24 cellular contexts compared by ENCODE assay signal in genomic region chr18:38575648-38576047, GRCh38.
A peak's percentile ranks its signal among the peaks of the same experiment; 100 is the strongest.
DNase-seq lines count a peak whose midpoint lies in the region; ATAC-seq and TF ChIP-seq lines count a peak whose summit lies in the region.
"Had no signal": no experiment of that assay in that cellular context is flagged by ENCODE, and none has a peak within 500 bp of the region (broad histone marks: within the 10 kb centered on the region; RNA-seq: fewer than 3 reads in every experiment).

No MANE protein-coding gene starts in this region.

- CTCF ChIA-PET in CD8-positive, alpha-beta T cell (lab: Charles Lee), result no interaction called here

- TF ChIP-seq CTCF in CD8-positive, alpha-beta T cell (IDR thresholded peaks at IDR 0.05), result no peak
- TF ChIP-seq CTCF in endodermal cell (conservative IDR thresholded peaks at IDR 0.05), result no peak
- TF ChIP-seq CTCF in transverse colon (IDR thresholded peaks at IDR 0.05), result no peak
- no peak for TF ChIP-seq CTCF in progenitor cell of endocrine pancreas (IDR thresholded peaks at IDR 0.05; ENCODE audit: unreplicated experiment)

- H3K36me3 ChIP-seq in CD4-positive, CD25-positive, alpha-beta regulatory T cell (ENCODE audit: control insufficient read depth, insufficient read depth, low read length), result no peaks in the 10 kb centered on the region
- H3K36me3 ChIP-seq in CD8-positive, alpha-beta T cell (ENCODE audit: insufficient read depth, low read length), result no peaks in the 10 kb centered on the region
- H3K36me3 ChIP-seq in endodermal cell (ENCODE audit: control insufficient read depth, insufficient read depth, low read length), result no peaks in the 10 kb centered on the region
- no peaks in the 10 kb centered on the region for H3K36me3 ChIP-seq in transverse colon
- H3K36me3 ChIP-seq: tibial nerve had no signal

- ATAC-seq in CD4-positive, CD25-positive, alpha-beta regulatory T cell (ENCODE audit: low read depth in 2 of 2), result peak; percentile 48 to 57
- peak; percentile 65 for ATAC-seq in CD8-positive, alpha-beta T cell
- peak; percentile 84 for ATAC-seq in activated naive CD8-positive, alpha-beta T cell treated with anti-CD3 and anti-CD28 coated beads, Interleukin-2, amount 50 U/mL, for 24 hours
- ATAC-seq: activated CD8-positive, alpha-beta memory T cell treated with anti-CD3 and anti-CD28 coated beads, Interleukin-2, amount 10 ng/mL, durations not matched to agents 7 days and 5 days; HCT116; psoas muscle; WTC11 had no signal

- H3K9me3 Mint-ChIP-seq in CD4-positive, CD25-positive, alpha-beta regulatory T cell, result peaks cover 0 to 8% (median 2%) of the 10 kb centered on the region in 7 donors
- H3K9me3 Mint-ChIP-seq in CD8-positive, alpha-beta T cell, result no peaks in the 10 kb centered on the region
- H3K9me3 Mint-ChIP-seq in T-helper 1 cell treated with Interleukin-12 subunit alpha and Interleukin-12 subunit beta and Interleukin-4 antibody, amounts not matched to agents 30 μg/mL and 1 μg/mL, for 36 hours, result peaks cover 5% of the 10 kb centered on the region
- no peaks in the 10 kb centered on the region for H3K9me3 Mint-ChIP-seq in activated naive CD8-positive, alpha-beta T cell treated with anti-CD3 and anti-CD28 coated beads, Interleukin-2, amount 50 U/mL, for 24 hours
- H3K9me3 Mint-ChIP-seq in endodermal cell, result no peaks in the 10 kb centered on the region
- H3K9me3 Mint-ChIP-seq in progenitor cell of endocrine pancreas (ENCODE audit: low read depth), result no peaks in the 10 kb centered on the region

- H3K27ac Mint-ChIP-seq in CD4-positive, CD25-positive, alpha-beta regulatory T cell, result peak overlapping the region; percentile 12 to 50 (median 45)
- H3K27ac Mint-ChIP-seq in CD8-positive, alpha-beta T cell, result peak overlapping the region; percentile 23
- peak overlapping the region; percentile 83 for H3K27ac Mint-ChIP-seq in T-helper 1 cell treated with Interleukin-12 subunit alpha and Interleukin-12 subunit beta and Interleukin-4 antibody, amounts not matched to agents 30 μg/mL and 1 μg/mL, for 36 hours
- H3K27ac Mint-ChIP-seq in activated naive CD8-positive, alpha-beta T cell treated with anti-CD3 and anti-CD28 coated beads, Interleukin-2, amount 50 U/mL, for 24 hours, result no peak overlapping the region
- H3K27ac Mint-ChIP-seq in endodermal cell (no peak overlapping the region), progenitor cell of endocrine pancreas (no peak overlapping the region)
- H3K27ac Mint-ChIP-seq: activated CD8-positive, alpha-beta memory T cell treated with anti-CD3 and anti-CD28 coated beads, Interleukin-2, amount 10 ng/mL, durations not matched to agents 7 days and 5 days; WTC11 had no signal

- H3K4me1 Mint-ChIP-seq in CD4-positive, CD25-positive, alpha-beta regulatory T cell, result peaks cover 9 to 43% (median 11%) of the 10 kb centered on the region in 4 donors
- peaks cover 31% of the 10 kb centered on the region for H3K4me1 Mint-ChIP-seq in CD8-positive, alpha-beta T cell (ENCODE audit: low read depth)
- peaks cover 20% of the 10 kb centered on the region for H3K4me1 Mint-ChIP-seq in T-helper 1 cell treated with Interleukin-12 subunit alpha and Interleukin-12 subunit beta and Interleukin-4 antibody, amounts not matched to agents 30 μg/mL and 1 μg/mL, for 36 hours (ENCODE audit: low read depth)
- peaks cover 23% of the 10 kb centered on the region for H3K4me1 Mint-ChIP-seq in activated naive CD8-positive, alpha-beta T cell treated with anti-CD3 and anti-CD28 coated beads, Interleukin-2, amount 50 U/mL, for 24 hours
- H3K4me1 Mint-ChIP-seq in endodermal cell (peaks cover 15% of the 10 kb centered on the region), progenitor cell of endocrine pancreas (ENCODE audit: low read depth) (no peaks in the 10 kb centered on the region)
- H3K4me1 Mint-ChIP-seq: activated CD8-positive, alpha-beta memory T cell treated with anti-CD3 and anti-CD28 coated beads, Interleukin-2, amount 10 ng/mL, durations not matched to agents 7 days and 5 days; CD14-positive monocyte; WTC11 had no signal

- H3K9ac ChIP-seq in endodermal cell (ENCODE audit: extremely low read depth, low read length, poor library complexity, severe bottlenecking), result no peak overlapping the region
- H3K9ac ChIP-seq: SK-N-SH had no signal

- DNase-seq in CD4-positive, CD25-positive, alpha-beta regulatory T cell, result peak in 2 of 3 donors; percentile 32 to 65
- DNase-seq in CD8-positive, alpha-beta T cell, result no peak
- no peak for DNase-seq in activated naive CD8-positive, alpha-beta T cell treated with anti-CD3 and anti-CD28 coated beads, Interleukin-2, amount 50 U/mL, for 24 hours
- DNase-seq in ecto neural progenitor cell (ENCODE audit: low spot score), result no peak
- no peak for DNase-seq in endodermal cell
- no peak for DNase-seq in transverse colon
- no peak for DNase-seq in progenitor cell of endocrine pancreas (ENCODE audit: low spot score, unreplicated experiment)
- DNase-seq: activated CD8-positive, alpha-beta memory T cell treated with anti-CD3 and anti-CD28 coated beads, Interleukin-2, amount 10 ng/mL, durations not matched to agents 7 days and 5 days; activated effector memory CD4-positive, alpha-beta T cell treated with anti-CD3 and anti-CD28 coated beads, Interleukin-2, amount 50 U/mL, for 16 hours; DMS153; dorsolateral prefrontal cortex; KG1; NCI-H1694 treated with DMSO at 0.1 percent for 48 hours; NCI-H526 treated with DMSO at 0.1 percent for 48 hours; psoas muscle; SK-N-SH; T1000 had no signal

- H3K36me3 Mint-ChIP-seq in CD4-positive, CD25-positive, alpha-beta regulatory T cell, result no peaks in the 10 kb centered on the region
- no peaks in the 10 kb centered on the region for H3K36me3 Mint-ChIP-seq in CD8-positive, alpha-beta T cell
- peaks cover 2% of the 10 kb centered on the region for H3K36me3 Mint-ChIP-seq in T-helper 1 cell treated with Interleukin-12 subunit alpha and Interleukin-12 subunit beta and Interleukin-4 antibody, amounts not matched to agents 30 μg/mL and 1 μg/mL, for 36 hours (ENCODE audit: low read depth)
- no peaks in the 10 kb centered on the region for H3K36me3 Mint-ChIP-seq in activated naive CD8-positive, alpha-beta T cell treated with anti-CD3 and anti-CD28 coated beads, Interleukin-2, amount 50 U/mL, for 24 hours (ENCODE audit: low read depth)
- H3K36me3 Mint-ChIP-seq in endodermal cell (ENCODE audit: low read depth), result no peaks in the 10 kb centered on the region
- H3K36me3 Mint-ChIP-seq in progenitor cell of endocrine pancreas (ENCODE audit: insufficient read depth), result no peaks in the 10 kb centered on the region
- H3K36me3 Mint-ChIP-seq: activated CD8-positive, alpha-beta memory T cell treated with anti-CD3 and anti-CD28 coated beads, Interleukin-2, amount 10 ng/mL, durations not matched to agents 7 days and 5 days; CD14-positive monocyte; WTC11 had no signal

- H3K27me3 ChIP-seq in CD4-positive, CD25-positive, alpha-beta regulatory T cell (ENCODE audit: control insufficient read depth, insufficient read depth, low read length), result no peaks in the 10 kb centered on the region
- no peaks in the 10 kb centered on the region for H3K27me3 ChIP-seq in CD8-positive, alpha-beta T cell (ENCODE audit: insufficient read depth, low read length)
- H3K27me3 ChIP-seq in endodermal cell (ENCODE audit: control insufficient read depth, insufficient read depth, low read length, poor library complexity, severe bottlenecking) (no peaks in the 10 kb centered on the region), transverse colon (no peaks in the 10 kb centered on the region)
- H3K27me3 ChIP-seq: hepatocyte, tibial nerve had no signal

- no peak for TF ChIP-seq EP300 in transverse colon (IDR thresholded peaks at IDR 0.05; ENCODE audit: low read depth)

- H3K9me3 ChIP-seq in CD4-positive, CD25-positive, alpha-beta regulatory T cell (ENCODE audit: control insufficient read depth in 2 of 2, low read length in 2 of 2), result no peaks in the 10 kb centered on the region
- no peaks in the 10 kb centered on the region for H3K9me3 ChIP-seq in CD8-positive, alpha-beta T cell (ENCODE audit: low read length)
- no peaks in the 10 kb centered on the region for H3K9me3 ChIP-seq in endodermal cell (ENCODE audit: control insufficient read depth, low read length)
- H3K9me3 ChIP-seq in transverse colon, result no peaks in the 10 kb centered on the region
- H3K9me3 ChIP-seq: psoas muscle, SK-N-SH, tibial nerve had no signal

- POLR2A ChIA-PET in CD8-positive, alpha-beta T cell (lab: Charles Lee), result no interaction called here

- intact Hi-C loops in CD8-positive, alpha-beta T cell (cut with DNase I, micrococcal nuclease), result loop anchor here in 1 of 2 experiments (5.0 to 10.0 kb wide), 2 partner anchors 369 to 1748 kb away; partner anchors contain the start of genes KIAA1328 and TPGS2
- intact Hi-C loops in transverse colon (cut with DNase I; ENCODE audit: low total_unique reads), result no loop called here

- peak overlapping the region; percentile 64 to 83 (median 74) for H3K4me3 Mint-ChIP-seq in CD4-positive, CD25-positive, alpha-beta regulatory T cell
- peak overlapping the region; percentile 53 for H3K4me3 Mint-ChIP-seq in CD8-positive, alpha-beta T cell
- peak overlapping the region; percentile 48 for H3K4me3 Mint-ChIP-seq in T-helper 1 cell treated with Interleukin-12 subunit alpha and Interleukin-12 subunit beta and Interleukin-4 antibody, amounts not matched to agents 30 μg/mL and 1 μg/mL, for 36 hours
- no peak overlapping the region for H3K4me3 Mint-ChIP-seq in activated naive CD8-positive, alpha-beta T cell treated with anti-CD3 and anti-CD28 coated beads, Interleukin-2, amount 50 U/mL, for 24 hours
- H3K4me3 Mint-ChIP-seq in endodermal cell, result no peak overlapping the region
- H3K4me3 Mint-ChIP-seq in progenitor cell of endocrine pancreas (ENCODE audit: low read depth), result no peak overlapping the region
- H3K4me3 Mint-ChIP-seq: activated CD8-positive, alpha-beta memory T cell treated with anti-CD3 and anti-CD28 coated beads, Interleukin-2, amount 10 ng/mL, durations not matched to agents 7 days and 5 days; CD14-positive monocyte; WTC11 had no signal

- H3K27ac ChIP-seq in CD4-positive, CD25-positive, alpha-beta regulatory T cell (ENCODE audit: insufficient read depth, low read length, poor library complexity, severe bottlenecking), result peak overlapping the region; percentile 45
- no peak overlapping the region for H3K27ac ChIP-seq in CD8-positive, alpha-beta T cell (ENCODE audit: low read depth, low read length)
- H3K27ac ChIP-seq in endodermal cell (ENCODE audit: low read depth, low read length) (no peak overlapping the region), transverse colon (no peak overlapping the region)
- H3K27ac ChIP-seq: dorsolateral prefrontal cortex, hepatocyte, psoas muscle, RWPE1, tibial nerve had no signal

- peak overlapping the region; percentile 8 for H3K4me3 ChIP-seq in CD4-positive, CD25-positive, alpha-beta regulatory T cell (ENCODE audit: low read depth, low read length)
- no peak overlapping the region for H3K4me3 ChIP-seq in CD8-positive, alpha-beta T cell (ENCODE audit: low read depth, low read length)
- no peak overlapping the region for H3K4me3 ChIP-seq in endodermal cell (ENCODE audit: low read length)
- H3K4me3 ChIP-seq in transverse colon, result no peak overlapping the region
- H3K4me3 ChIP-seq: dorsolateral prefrontal cortex, hepatocyte, psoas muscle, tibial nerve had no signal

- 79 to 91% methylated on average over 1 to 2 of the region's 2 CpGs for WGBS in endodermal cell (ENCODE audit: insufficient coverage in 1 of 2, insufficient read length in 1 of 2), 2 experiments
- 80% methylated on average over 2 of the region's 2 CpGs; no CpG with 5 or more reads in 1 of the 2 donors for WGBS in transverse colon (ENCODE audit: low coverage in 1 of 2), 2 donors

- H3K27me3 Mint-ChIP-seq in CD4-positive, CD25-positive, alpha-beta regulatory T cell, result no peaks in the 10 kb centered on the region
- no peaks in the 10 kb centered on the region for H3K27me3 Mint-ChIP-seq in CD8-positive, alpha-beta T cell (ENCODE audit: low read depth)
- H3K27me3 Mint-ChIP-seq in T-helper 1 cell treated with Interleukin-12 subunit alpha and Interleukin-12 subunit beta and Interleukin-4 antibody, amounts not matched to agents 30 μg/mL and 1 μg/mL, for 36 hours (ENCODE audit: low read depth), result no peaks in the 10 kb centered on the region
- no peaks in the 10 kb centered on the region for H3K27me3 Mint-ChIP-seq in activated naive CD8-positive, alpha-beta T cell treated with anti-CD3 and anti-CD28 coated beads, Interleukin-2, amount 50 U/mL, for 24 hours
- peaks cover 2% of the 10 kb centered on the region for H3K27me3 Mint-ChIP-seq in endodermal cell (ENCODE audit: insufficient read depth)
- no peaks in the 10 kb centered on the region for H3K27me3 Mint-ChIP-seq in progenitor cell of endocrine pancreas
- H3K27me3 Mint-ChIP-seq: activated CD8-positive, alpha-beta memory T cell treated with anti-CD3 and anti-CD28 coated beads, Interleukin-2, amount 10 ng/mL, durations not matched to agents 7 days and 5 days had no signal

- peaks cover 8% of the 10 kb centered on the region for H3K4me1 ChIP-seq in CD4-positive, CD25-positive, alpha-beta regulatory T cell (ENCODE audit: control insufficient read depth, insufficient read depth, low read length, poor library complexity, severe bottlenecking)
- peaks cover 24% of the 10 kb centered on the region for H3K4me1 ChIP-seq in CD8-positive, alpha-beta T cell (ENCODE audit: insufficient read depth, low read length)
- H3K4me1 ChIP-seq in endodermal cell (ENCODE audit: control insufficient read depth, insufficient read depth, low read length), result no peaks in the 10 kb centered on the region
- H3K4me1 ChIP-seq in transverse colon, result no peaks in the 10 kb centered on the region
- H3K4me1 ChIP-seq: psoas muscle, tibial nerve had no signal

- no peak for TF ChIP-seq POLR2A in transverse colon (IDR thresholded peaks at IDR 0.05)

- in situ Hi-C loops in transverse colon (cut with MboI; ENCODE audit: low pct_ligation_motif_present in 1 of 4, low pct_unique_long_range_greater_than_20kb in 1 of 4, low sequenced_read_pairs in 3 of 4), result no loop called here

Comparison
In these comparisons a context has a peak if more than half of its experiments do, and no peak if none do; other contexts are left out.
1. DNase-seq: peak in CD4-positive, CD25-positive, alpha-beta regulatory T cell (2 of 3); none in CD8-positive, alpha-beta T cell (0 of 7), activated naive CD8-positive, alpha-beta T cell treated with anti-CD3 and anti-CD28 coated beads, Interleukin-2, amount 50 U/mL, for 24 hours (single experiment), ecto neural progenitor cell (single experiment), endodermal cell (single experiment), transverse colon (single experiment) and progenitor cell of endocrine pancreas (single experiment).
2. H3K27ac Mint-ChIP-seq: peak in CD4-positive, CD25-positive, alpha-beta regulatory T cell (3 of 3), CD8-positive, alpha-beta T cell (single experiment) and T-helper 1 cell treated with Interleukin-12 subunit alpha and Interleukin-12 subunit beta and Interleukin-4 antibody, amounts not matched to agents 30 μg/mL and 1 μg/mL, for 36 hours (single experiment); none in activated naive CD8-positive, alpha-beta T cell treated with anti-CD3 and anti-CD28 coated beads, Interleukin-2, amount 50 U/mL, for 24 hours (single experiment), endodermal cell (single experiment) and progenitor cell of endocrine pancreas (single experiment).
3. H3K4me3 Mint-ChIP-seq: peak in CD4-positive, CD25-positive, alpha-beta regulatory T cell (4 of 4), CD8-positive, alpha-beta T cell (single experiment) and T-helper 1 cell treated with Interleukin-12 subunit alpha and Interleukin-12 subunit beta and Interleukin-4 antibody, amounts not matched to agents 30 μg/mL and 1 μg/mL, for 36 hours (single experiment); none in activated naive CD8-positive, alpha-beta T cell treated with anti-CD3 and anti-CD28 coated beads, Interleukin-2, amount 50 U/mL, for 24 hours (single experiment), endodermal cell (single experiment) and progenitor cell of endocrine pancreas (single experiment).
4. Peak in every context shown above with its lines, with median percentiles within 50 percentile points of each other: ATAC-seq.